Comparison of ENCODE assay signal across 1 cellular context in genomic region chr6:30060634-30060981, GRCh38.
A peak's percentile ranks its signal among the peaks of the same experiment; 100 is the strongest.
TF ChIP-seq lines count a peak whose summit lies in the region.

No MANE protein-coding gene starts in this region.

TF ChIP-seq in HepG2, 621 proteins besides CTCF, POLR2A, EP300 and RAD21 (continued from another document):
- TF ChIP-seq MLXIP (CRISPR knock-in tag; IDR thresholded peaks at IDR 0.05; ENCODE audit: borderline replicate concordance), result no peak
- TF ChIP-seq ZNF841 (CRISPR knock-in tag; IDR thresholded peaks at IDR 0.05; ENCODE audit: borderline replicate concordance), result no peak
- no peak for TF ChIP-seq IKZF4 (CRISPR knock-in tag; IDR thresholded peaks at IDR 0.05; ENCODE audit: borderline replicate concordance, low read depth, not compliant biosample characterization)
- no peak for TF ChIP-seq ZNF740 (CRISPR knock-in tag; IDR thresholded peaks at IDR 0.05)
- no peak for TF ChIP-seq ZNF572 (CRISPR knock-in tag; IDR thresholded peaks at IDR 0.05)
- TF ChIP-seq ZNF451 (CRISPR knock-in tag; IDR thresholded peaks at IDR 0.05), result peak; percentile 30; the same call in 1 of the 2 replicates
- TF ChIP-seq ZSCAN20 (CRISPR knock-in tag; IDR thresholded peaks at IDR 0.05; ENCODE audit: borderline replicate concordance), result no peak
- 0 out of 2 replicates have a peak, but pooled peaks have one; percentile 35 for TF ChIP-seq MZF1 (CRISPR knock-in tag; IDR thresholded peaks at IDR 0.05; ENCODE audit: borderline replicate concordance)
- no peak for TF ChIP-seq SMARCE1 (IDR thresholded peaks at IDR 0.05; ENCODE audit: borderline replicate concordance)
- no peak for TF ChIP-seq IRX3 (CRISPR knock-in tag; IDR thresholded peaks at IDR 0.05; ENCODE audit: borderline replicate concordance, low read depth)
- no peak for TF ChIP-seq GFI1 (CRISPR knock-in tag; IDR thresholded peaks at IDR 0.05; ENCODE audit: borderline replicate concordance)
- no peak for TF ChIP-seq PCBP2 (optimal IDR thresholded peaks at IDR 0.05; ENCODE audit: low read depth, low read length, poor library complexity, severe bottlenecking)
- no peak for TF ChIP-seq ZNF784 (CRISPR knock-in tag; IDR thresholded peaks at IDR 0.05; ENCODE audit: borderline replicate concordance)
- TF ChIP-seq TP53 (CRISPR knock-in tag; conservative IDR thresholded peaks at IDR 0.05), result no peak
- no peak for TF ChIP-seq ZBTB14 (CRISPR knock-in tag; IDR thresholded peaks at IDR 0.05)
- no peak for TF ChIP-seq ATF2 (CRISPR knock-in tag; IDR thresholded peaks at IDR 0.05)
- no peak for TF ChIP-seq ZNF281 (CRISPR knock-in tag; IDR thresholded peaks at IDR 0.05; ENCODE audit: borderline replicate concordance)
- TF ChIP-seq ZNF296 (CRISPR knock-in tag; conservative IDR thresholded peaks at IDR 0.05), result no peak
- TF ChIP-seq ZFP36 (IDR thresholded peaks at IDR 0.05; ENCODE audit: borderline replicate concordance, low read depth, low read length, partially characterized antibody), result no peak
- TF ChIP-seq SNAPC5 (CRISPR knock-in tag; IDR thresholded peaks at IDR 0.05; ENCODE audit: borderline replicate concordance), result no peak
- no peak for TF ChIP-seq HOXA5 (CRISPR knock-in tag; IDR thresholded peaks at IDR 0.05)
- no peak for TF ChIP-seq YEATS4 (CRISPR knock-in tag; IDR thresholded peaks at IDR 0.05; ENCODE audit: borderline replicate concordance)
- no peak for TF ChIP-seq JDP2 (CRISPR knock-in tag; IDR thresholded peaks at IDR 0.05; ENCODE audit: borderline replicate concordance)
- TF ChIP-seq SAP130 (CRISPR knock-in tag; IDR thresholded peaks at IDR 0.05; ENCODE audit: low read depth), result no peak
- TF ChIP-seq NCOA5 (CRISPR knock-in tag; IDR thresholded peaks at IDR 0.05), result no peak
- no peak for TF ChIP-seq SOX13 (IDR thresholded peaks at IDR 0.05)
- no peak for TF ChIP-seq SOX13 (CRISPR knock-in tag; conservative IDR thresholded peaks at IDR 0.05 in 1 of 2, IDR thresholded peaks at IDR 0.05 in 1 of 2)
- TF ChIP-seq ZNF546 (CRISPR knock-in tag; conservative IDR thresholded peaks at IDR 0.05), result no peak
- TF ChIP-seq ZSCAN9 (CRISPR knock-in tag; IDR thresholded peaks at IDR 0.05; ENCODE audit: borderline replicate concordance), result no peak
- no peak for TF ChIP-seq HOXA9 (CRISPR knock-in tag; IDR thresholded peaks at IDR 0.05; ENCODE audit: borderline replicate concordance)
- TF ChIP-seq ARID3A (IDR thresholded peaks at IDR 0.05; ENCODE audit: low read depth, low read length), result no peak
- no peak for TF ChIP-seq BCL6 (CRISPR knock-in tag; IDR thresholded peaks at IDR 0.05)
- no peak for TF ChIP-seq RBAK (CRISPR knock-in tag; IDR thresholded peaks at IDR 0.05)
- TF ChIP-seq NBN (conservative IDR thresholded peaks at IDR 0.05), result no peak
- no peak for TF ChIP-seq IRF9 (CRISPR knock-in tag; IDR thresholded peaks at IDR 0.05; ENCODE audit: borderline replicate concordance)
- no peak for TF ChIP-seq TEAD2 (CRISPR knock-in tag; IDR thresholded peaks at IDR 0.05)
- TF ChIP-seq ZFP36L2 (CRISPR knock-in tag; IDR thresholded peaks at IDR 0.05), result no peak
TF ChIP-seq in HepG2: peak in this region for 15.
